Comparison of ENCODE assay signal across 8 cellular contexts in genomic region chr15:64247906-64248541, GRCh38.
A peak's percentile ranks its signal among the peaks of the same experiment; 100 is the strongest.
DNase-seq lines count a peak whose midpoint lies in the region; ATAC-seq, FAIRE-seq and TF ChIP-seq lines count a peak whose summit lies in the region.

No MANE protein-coding gene starts in this region.

- TF ChIP-seq CTCF in AG09309 (IDR thresholded peaks at IDR 0.05; ENCODE audit: control insufficient read depth, insufficient read depth, low read depth, low read length, missing control alignments): no peak
- TF ChIP-seq CTCF in hepatocyte (IDR thresholded peaks at IDR 0.05; ENCODE audit: poor library complexity): no peak

- peak; percentile 55 for DNase-seq in AG09309 (ENCODE audit: low read depth)
- DNase-seq in GM18507 (ENCODE audit: extremely low spot score, insufficient read length, low read depth): peak; percentile 36
- DNase-seq in NCI-H2081 treated with DMSO at 0.1 percent for 48 hours (lab: John Stamatoyannopoulos, UW): peak; percentile 70
- DNase-seq in amniotic epithelial cell (ENCODE audit: low read depth): peak; percentile 96
- peak; percentile 79 for DNase-seq in hepatocyte (ENCODE audit: low spot score)
- peak; percentile 78 for DNase-seq in small intestine
- DNase-seq in activated CD8-positive, alpha-beta memory T cell treated with anti-CD3 and anti-CD28 coated beads for 24 hours: no peak

- no peak overlapping the region for H3K4me3 ChIP-seq in AG09309 (ENCODE audit: control insufficient read depth, low read depth, low read length)
- no peak overlapping the region for H3K4me3 ChIP-seq in hepatocyte
- H3K4me3 ChIP-seq in small intestine (ENCODE audit: low read depth in 1 of 2, low read length in 2 of 2): no peak overlapping the region

- FAIRE-seq in GM18507 (lab: Jason Lieb, UNC) (peak; percentile 95), small intestine (lab: Jason Lieb, UNC) (peak; percentile 41)

- ATAC-seq in HG02938 (IDR thresholded peaks at IDR 0.05; ENCODE audit: unreplicated experiment): peak; percentile 61

- peak overlapping the region; percentile 29 for H3K4me2 ChIP-seq in hepatocyte

- H3K36me3 ChIP-seq in hepatocyte (replicated peaks; ENCODE audit: insufficient read depth, low read depth) (no peaks in the 10 kb centered on the region), small intestine (ENCODE audit: control insufficient read depth in 2 of 2, insufficient read depth in 2 of 2, low read length in 2 of 2) (no peaks in the 10 kb centered on the region)

- no peaks in the 10 kb centered on the region for H4K20me1 ChIP-seq in hepatocyte (ENCODE audit: insufficient read depth, poor library complexity, severe bottlenecking)

- H3K27me3 ChIP-seq in hepatocyte: no peaks in the 10 kb centered on the region
- H3K27me3 ChIP-seq in small intestine (ENCODE audit: control insufficient read depth in 2 of 2, insufficient read depth in 2 of 2, low read length in 2 of 2): no peaks in the 10 kb centered on the region

- peaks cover 21% of the 10 kb centered on the region for H3K4me1 ChIP-seq in hepatocyte (ENCODE audit: insufficient read depth)
- H3K4me1 ChIP-seq in small intestine (ENCODE audit: control insufficient read depth in 2 of 2, insufficient read depth in 1 of 2, low read depth in 1 of 2, low read length in 1 of 2): peaks cover 6 to 7% of the 10 kb centered on the region in 2 donors

- H3K9me3 ChIP-seq in hepatocyte (ENCODE audit: low read depth): no peaks in the 10 kb centered on the region
- H3K9me3 ChIP-seq in small intestine (ENCODE audit: control insufficient read depth, low read depth): no peaks in the 10 kb centered on the region

- WGBS in hepatocyte (ENCODE audit: low lambda C conversion rate, missing lambda C conversion rate): 41% methylated on average over 2 of the region's 2 CpGs
- WGBS in small intestine, 3 donors: 7 to 49% (median 32%) methylated on average over 2 of the region's 2 CpGs

- peaks cover 20% of the 10 kb centered on the region for H3K79me2 ChIP-seq in hepatocyte

- H2AFZ ChIP-seq in hepatocyte: no peak overlapping the region

- peak overlapping the region; percentile 85 for H3K27ac ChIP-seq in hepatocyte
- peak overlapping the region in 1 of 2 donors; percentile 11 for H3K27ac ChIP-seq in small intestine (ENCODE audit: low read depth in 1 of 2, low read length in 1 of 2)

- H3K9me2 ChIP-seq in hepatocyte (replicated peaks; ENCODE audit: insufficient read depth): no peaks in the 10 kb centered on the region
